In the genomic region with DNA sequence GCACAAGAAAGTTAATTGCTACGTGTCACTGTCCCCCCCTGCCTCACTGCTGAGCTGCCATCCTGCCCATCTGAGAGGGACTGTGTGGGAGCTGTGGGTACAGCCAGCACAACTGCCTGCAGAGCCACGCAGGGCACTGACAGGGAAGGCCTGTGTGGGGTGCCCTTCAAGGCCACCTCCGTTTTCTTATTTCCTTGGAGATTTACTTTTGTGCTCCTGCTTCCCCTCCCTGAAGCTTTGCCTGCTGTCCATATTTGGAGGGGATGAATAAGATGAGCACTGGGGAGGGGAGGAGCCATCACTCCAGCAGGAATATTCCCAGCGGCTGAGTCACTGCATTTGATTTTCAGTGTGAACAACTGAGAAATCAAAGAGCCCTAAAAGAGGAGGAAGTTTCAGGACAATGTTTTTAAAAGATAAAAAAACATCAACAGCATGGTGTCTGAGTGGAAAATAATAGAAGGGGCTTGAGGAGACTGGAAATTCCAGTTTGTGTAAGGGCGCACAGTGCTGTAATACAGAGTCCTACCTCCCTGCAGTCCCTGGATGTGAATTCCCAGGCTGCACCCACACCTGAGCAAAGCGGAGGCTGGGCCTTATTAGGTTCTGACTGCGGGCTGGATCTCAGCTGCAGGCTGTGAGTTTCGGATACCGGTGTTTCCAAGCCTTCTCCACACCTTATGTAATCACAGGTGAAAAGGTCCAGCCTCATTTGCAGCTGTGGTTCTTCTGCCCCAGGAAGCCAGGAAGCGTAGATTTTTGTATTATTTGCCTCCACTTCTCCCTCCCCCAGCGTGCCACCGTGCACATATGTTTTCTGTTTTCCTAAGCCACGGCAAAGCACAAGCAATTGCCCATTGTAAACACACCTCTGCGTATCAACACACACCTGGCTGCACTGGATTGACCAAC, we compare ENCODE assay signal across 8 cellular contexts.
DNase-seq lines count a peak whose midpoint lies in the region; ATAC-seq, FAIRE-seq and TF ChIP-seq lines count a peak whose summit lies in the region.

No MANE protein-coding gene starts in this region.

- peaks cover 70% of the 10 kb centered on the region for H3K4me1 Mint-ChIP-seq in activated T-helper 1 cell treated with anti-CD3 and anti-CD28 coated beads, Interleukin-12 subunit alpha, Interleukin-12 subunit beta, Interleukin-2, Interleukin-4 antibody, amounts not matched to agents 30 ng/mL and 10 ng/mL and 1 ng/mL, durations not matched to agents 14 hours and 24 hours and 36 hours (ENCODE audit: low read depth)
- peaks cover 7% of the 10 kb centered on the region for H3K4me1 Mint-ChIP-seq in glutamatergic neuron (ENCODE audit: low read depth, unreplicated experiment)

- BruUV-seq in A673 (replicated peaks; lab: Mats Ljungman, UMichigan) = no TSS peak

- CTCF ChIA-PET in A673 (lab: Charles Lee) = no interaction called here

- FAIRE-seq in HTR-8/SVneo (lab: Jason Lieb, UNC) (no peak), GM19239 (lab: Jason Lieb, UNC) (no peak)

- H3K9me3 ChIP-seq in A673 (ENCODE audit: low read depth, low read length, poor library complexity, severe bottlenecking) (no peaks in the 10 kb centered on the region), hepatocyte (ENCODE audit: low read depth) (no peaks in the 10 kb centered on the region)

- H3K36me3 ChIP-seq in A673 (ENCODE audit: insufficient read depth, low read length, poor library complexity, severe bottlenecking) = no peaks in the 10 kb centered on the region
- H3K36me3 ChIP-seq in hepatocyte (replicated peaks; ENCODE audit: insufficient read depth, low read depth) = no peaks in the 10 kb centered on the region

- TF ChIP-seq CTCF in A673 (conservative IDR thresholded peaks at IDR 0.05; ENCODE audit: low read depth, low read length) = no peak
- TF ChIP-seq CTCF in hepatocyte (IDR thresholded peaks at IDR 0.05; ENCODE audit: poor library complexity) = no peak
- TF ChIP-seq CTCF in glutamatergic neuron (IDR thresholded peaks at IDR 0.05; ENCODE audit: partially characterized antibody, unreplicated experiment) = no peak

- no peaks in the 10 kb centered on the region for H3K27me3 ChIP-seq in A673 (replicated peaks; ENCODE audit: insufficient read depth, low read depth, low read length, poor library complexity)
- H3K27me3 ChIP-seq in hepatocyte = no peaks in the 10 kb centered on the region

- H3K36me3 Mint-ChIP-seq in activated T-helper 1 cell treated with anti-CD3 and anti-CD28 coated beads, Interleukin-12 subunit alpha, Interleukin-12 subunit beta, Interleukin-2, Interleukin-4 antibody, amounts not matched to agents 30 ng/mL and 10 ng/mL and 1 ng/mL, durations not matched to agents 14 hours and 24 hours and 36 hours (ENCODE audit: low read depth) = peaks cover 55% of the 10 kb centered on the region
- no peaks in the 10 kb centered on the region for H3K36me3 Mint-ChIP-seq in glutamatergic neuron (ENCODE audit: unreplicated experiment)

- H3K4me3 ChIP-seq in A673 (ENCODE audit: low read depth, low read length, poor library complexity, severe bottlenecking) = no peak overlapping the region
- H3K4me3 ChIP-seq in hepatocyte = no peak overlapping the region

- no peak overlapping the region for H2AFZ ChIP-seq in hepatocyte

- WGBS in hepatocyte (ENCODE audit: low lambda C conversion rate, missing lambda C conversion rate) = 50% methylated on average over 14 of the region's 14 CpGs

- H3K9me3 Mint-ChIP-seq in activated T-helper 1 cell treated with anti-CD3 and anti-CD28 coated beads, Interleukin-12 subunit alpha, Interleukin-12 subunit beta, Interleukin-2, Interleukin-4 antibody, amounts not matched to agents 30 ng/mL and 10 ng/mL and 1 ng/mL, durations not matched to agents 14 hours and 24 hours and 36 hours = no peaks in the 10 kb centered on the region
- H3K9me3 Mint-ChIP-seq in glutamatergic neuron (ENCODE audit: unreplicated experiment) = no peaks in the 10 kb centered on the region

- peaks cover 49% of the 10 kb centered on the region for H3K4me1 ChIP-seq in A673 (ENCODE audit: insufficient read depth, low read length, poor library complexity, severe bottlenecking)
- peaks cover 8% of the 10 kb centered on the region for H3K4me1 ChIP-seq in hepatocyte (ENCODE audit: insufficient read depth)

- peak overlapping the region; percentile 24 for H3K4me2 ChIP-seq in hepatocyte

- POLR2A ChIA-PET in A673 (lab: Charles Lee; ENCODE audit: low non-redundant PET) = no interaction called here

- no peak for ATAC-seq in HG02981 (IDR thresholded peaks at IDR 0.05; ENCODE audit: unreplicated experiment)

- intact Hi-C loops in A673 (cut with micrococcal nuclease; ENCODE audit: unreplicated experiment) = loop anchor here (5.0 kb wide), 3 partner anchors 161 to 296 kb away; no protein-coding TSS in a partner anchor
- intact Hi-C loops in activated T-helper 1 cell treated with anti-CD3 and anti-CD28 coated beads, Interleukin-12 subunit alpha, Interleukin-12 subunit beta, Interleukin-2, Interleukin-4 antibody, amounts not matched to agents 30 ng/mL and 10 ng/mL and 1 ng/mL, durations not matched to agents 14 hours and 24 hours and 36 hours (cut with micrococcal nuclease) = no loop called here

- DNase-seq in A673 (ENCODE audit: low spot score) = peak; percentile 84
- DNase-seq in HTR-8/SVneo (ENCODE audit: insufficient read length, low spot score) = peak; percentile 70
- no peak for DNase-seq in activated T-helper 1 cell treated with anti-CD3 and anti-CD28 coated beads, Interleukin-12 subunit alpha, Interleukin-12 subunit beta, Interleukin-2, Interleukin-4 antibody, amounts not matched to agents 30 ng/mL and 10 ng/mL and 1 ng/mL, durations not matched to agents 14 hours and 24 hours and 36 hours (ENCODE audit: low spot score)
- peak; percentile 70 for DNase-seq in hepatocyte (ENCODE audit: low spot score)
- DNase-seq in superior temporal gyrus (ENCODE audit: extremely low spot score) = peak; percentile 73
- no peak for DNase-seq in glutamatergic neuron
- DNase-seq in GM19239 (ENCODE audit: insufficient read length, low spot score) = no peak

- H3K9me2 ChIP-seq in hepatocyte (replicated peaks; ENCODE audit: insufficient read depth) = no peaks in the 10 kb centered on the region

- H3K27me3 Mint-ChIP-seq in activated T-helper 1 cell treated with anti-CD3 and anti-CD28 coated beads, Interleukin-12 subunit alpha, Interleukin-12 subunit beta, Interleukin-2, Interleukin-4 antibody, amounts not matched to agents 30 ng/mL and 10 ng/mL and 1 ng/mL, durations not matched to agents 14 hours and 24 hours and 36 hours (ENCODE audit: insufficient read depth) = no peaks in the 10 kb centered on the region
- no peaks in the 10 kb centered on the region for H3K27me3 Mint-ChIP-seq in glutamatergic neuron (ENCODE audit: unreplicated experiment)

- no peaks in the 10 kb centered on the region for H4K20me1 ChIP-seq in hepatocyte (ENCODE audit: insufficient read depth, poor library complexity, severe bottlenecking)

- peaks cover 7% of the 10 kb centered on the region for H3K79me2 ChIP-seq in hepatocyte

- H3K27ac ChIP-seq in A673 (ENCODE audit: low read depth, low read length, poor library complexity, severe bottlenecking) = peak overlapping the region; percentile 73
- H3K27ac ChIP-seq in hepatocyte = peak overlapping the region; percentile 70

- H3K4me3 Mint-ChIP-seq in activated T-helper 1 cell treated with anti-CD3 and anti-CD28 coated beads, Interleukin-12 subunit alpha, Interleukin-12 subunit beta, Interleukin-2, Interleukin-4 antibody, amounts not matched to agents 30 ng/mL and 10 ng/mL and 1 ng/mL, durations not matched to agents 14 hours and 24 hours and 36 hours = no peak overlapping the region
- H3K4me3 Mint-ChIP-seq in glutamatergic neuron (ENCODE audit: unreplicated experiment) = no peak overlapping the region

- H3K27ac Mint-ChIP-seq in activated T-helper 1 cell treated with anti-CD3 and anti-CD28 coated beads, Interleukin-12 subunit alpha, Interleukin-12 subunit beta, Interleukin-2, Interleukin-4 antibody, amounts not matched to agents 30 ng/mL and 10 ng/mL and 1 ng/mL, durations not matched to agents 14 hours and 24 hours and 36 hours = peak overlapping the region; percentile 52
- H3K27ac Mint-ChIP-seq in glutamatergic neuron (ENCODE audit: unreplicated experiment) = no peak overlapping the region

Comparison
In these comparisons a context has a peak if more than half of its experiments do, and no peak if none do; other contexts are left out.
1. DNase-seq: peak in A673 (single experiment), HTR-8/SVneo (single experiment), hepatocyte (single experiment) and superior temporal gyrus (single experiment); none in activated T-helper 1 cell treated with anti-CD3 and anti-CD28 coated beads, Interleukin-12 subunit alpha, Interleukin-12 subunit beta, Interleukin-2, Interleukin-4 antibody, amounts not matched to agents 30 ng/mL and 10 ng/mL and 1 ng/mL, durations not matched to agents 14 hours and 24 hours and 36 hours (single experiment), glutamatergic neuron (single experiment) and GM19239 (single experiment).